In genomic region chr10:97444212-97444611, GRCh38 we compare ENCODE assay signal across 1 cellular context.
TF ChIP-seq lines count a peak whose summit lies in the region.

No MANE protein-coding gene starts in this region.

TF ChIP-seq in HepG2, 621 proteins besides CTCF, POLR2A, EP300 and RAD21:
- TF ChIP-seq ZNF766 (CRISPR knock-in tag; IDR thresholded peaks at IDR 0.05; ENCODE audit: borderline replicate concordance) = no peak
